11 cellular contexts compared by ENCODE assay signal in the genomic region with DNA sequence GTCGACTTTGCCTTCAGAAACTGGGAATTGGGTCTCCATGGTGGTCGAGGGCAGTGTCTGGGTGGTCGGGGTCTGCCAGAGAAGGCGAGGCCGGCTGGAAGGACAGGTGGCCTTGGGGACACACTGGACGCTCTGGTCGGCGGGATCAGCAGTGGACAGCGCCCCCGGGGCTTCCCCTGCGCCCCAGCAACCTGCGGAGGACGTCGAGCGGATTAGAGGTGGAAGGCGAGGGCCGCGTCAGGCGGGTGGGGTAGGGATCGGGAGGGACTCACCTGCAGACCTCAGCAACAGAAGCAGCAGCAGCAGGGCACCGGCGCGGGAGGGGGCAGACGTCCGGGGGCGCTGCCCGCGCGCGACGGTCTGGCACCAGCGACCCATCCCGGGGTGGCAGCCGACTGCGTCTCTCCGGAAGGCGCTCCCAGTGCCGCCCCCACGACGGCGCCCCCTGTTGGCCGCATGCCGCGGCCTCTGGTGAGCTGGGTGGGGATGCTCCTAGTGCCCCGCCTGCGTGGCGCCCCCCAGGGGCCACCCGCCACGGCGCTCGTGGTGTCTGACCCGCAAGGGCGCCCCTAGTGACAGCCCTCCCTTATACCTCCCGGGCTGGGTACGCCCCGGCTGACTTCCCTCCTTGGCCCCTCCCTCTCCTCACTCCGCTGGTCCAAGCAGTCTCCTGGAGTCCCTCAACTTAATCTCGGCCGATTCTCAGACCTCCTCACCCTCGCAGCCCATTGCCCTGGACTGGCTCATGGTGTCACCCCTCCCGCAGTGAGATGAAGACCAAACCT. TPM values are rescaled to one million over a fixed set of nuclear protein-coding genes. Genes with fewer than 3 reads are reported as not detected.
DNase-seq lines count a peak whose midpoint lies in the region; ATAC-seq, FAIRE-seq and TF ChIP-seq lines count a peak whose summit lies in the region.
"Had no signal": no experiment of that assay in that cellular context is flagged by ENCODE, and none has a peak within 500 bp of the region (broad histone marks: within the 10 kb centered on the region; RNA-seq: fewer than 3 reads in every experiment).

A gene with protein sequence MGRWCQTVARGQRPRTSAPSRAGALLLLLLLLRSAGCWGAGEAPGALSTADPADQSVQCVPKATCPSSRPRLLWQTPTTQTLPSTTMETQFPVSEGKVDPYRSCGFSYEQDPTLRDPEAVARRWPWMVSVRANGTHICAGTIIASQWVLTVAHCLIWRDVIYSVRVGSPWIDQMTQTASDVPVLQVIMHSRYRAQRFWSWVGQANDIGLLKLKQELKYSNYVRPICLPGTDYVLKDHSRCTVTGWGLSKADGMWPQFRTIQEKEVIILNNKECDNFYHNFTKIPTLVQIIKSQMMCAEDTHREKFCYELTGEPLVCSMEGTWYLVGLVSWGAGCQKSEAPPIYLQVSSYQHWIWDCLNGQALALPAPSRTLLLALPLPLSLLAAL (minus strand): TSS at position 423 of the 785 bp plus-strand sequence. CDS start 45 bp downstream, at position 378.

- H2BK12ac ChIP-seq in H1 (ENCODE audit: low read depth, low read length), result 0 out of 2 replicates have a peak within 1 kb of the TSS, but pooled peaks have one; percentile 50

- H2AK5ac ChIP-seq in H1 (ENCODE audit: low read depth, low read length), result no peak within 1 kb of the TSS

- no peak within 1 kb of the TSS for H3K56ac ChIP-seq in H1 (replicated peaks; ENCODE audit: insufficient read length, low read depth, low read length)

- no peak within 1 kb of the TSS for H3K14ac ChIP-seq in H1 (ENCODE audit: insufficient read length)

- H2AFZ ChIP-seq in H1 (ENCODE audit: low read length), result no peak within 1 kb of the TSS

- H3K4me3 ChIP-seq in DOHH2 (ENCODE audit: low read length), result no peak within 1 kb of the TSS
- H3K4me3 ChIP-seq in H1 (ENCODE audit: extremely low read depth in 1 of 4, insufficient read depth in 2 of 4, low read depth in 3 of 4, low read length in 4 of 4), result no peak within 1 kb of the TSS
- no peak within 1 kb of the TSS for H3K4me3 ChIP-seq in spleen
- H3K4me3 ChIP-seq: adrenal gland had no signal

- no peak for TF ChIP-seq POLR2A in H1 (IDR thresholded peaks at IDR 0.05; ENCODE audit: control extremely low read depth in 1 of 2, low read depth in 2 of 2, low read length in 2 of 2)
- no peak for TF ChIP-seq POLR2A in spleen (IDR thresholded peaks at IDR 0.05)

- FAIRE-seq in H1 (lab: Jason Lieb, UNC), result no peak

- H2BK15ac ChIP-seq in H1 (ENCODE audit: low read length), result no peak within 1 kb of the TSS

- H3K18ac ChIP-seq in H1 (ENCODE audit: extremely low read depth, low read length), result no peak within 1 kb of the TSS

- no peaks in the 10 kb centered on the region for H3K79me1 ChIP-seq in H1 (ENCODE audit: low read depth, low read length)

- H3K4ac ChIP-seq in H1 (replicated peaks; ENCODE audit: insufficient read length, low read depth, low read length), result no peak within 1 kb of the TSS

- no peak within 1 kb of the TSS for H4K91ac ChIP-seq in H1 (replicated peaks; ENCODE audit: insufficient read length, low read length)

- H3K4me1 ChIP-seq in DOHH2 (ENCODE audit: control insufficient read depth, low read length), result no peaks in the 10 kb centered on the region
- H3K4me1 ChIP-seq in H1 (replicated peaks in 1 of 4; ENCODE audit: control insufficient read depth in 3 of 4, insufficient read depth in 4 of 4, low read length in 3 of 4), result no peaks in the 10 kb centered on the region; a peak in 1 of 7 replicates
- no peaks in the 10 kb centered on the region for H3K4me1 ChIP-seq in spleen
- H3K4me1 ChIP-seq: adrenal gland had no signal

- CTCF ChIA-PET in H1 (lab: Charles Lee; ENCODE audit: partially characterized antibody), result interaction anchor here (0.7 to 6.4 kb wide), 14 partner anchors 10 to 229 kb away, joined by 3 to 59 read pairs (median 4); no protein-coding TSS in a partner anchor

- H4K8ac ChIP-seq in H1 (ENCODE audit: extremely low read depth, insufficient read depth, low read length), result no peak within 1 kb of the TSS; the same call in 1 of the 2 replicates

- peak in 1 of 2 experiments; percentile 37; a peak in 1 of 3 replicates for TF ChIP-seq EP300 in H1 (IDR thresholded peaks at IDR 0.05; ENCODE audit: borderline replicate concordance in 1 of 2, low read depth in 2 of 2, low read length in 2 of 2)

- 87% methylated on average over 51 of the region's 61 CpGs; no CpG with 5 or more reads in 1 of the 2 experiments for WGBS in H1 (ENCODE audit: extremely low coverage in 1 of 2, insufficient coverage in 1 of 2, insufficient read length in 1 of 2, insufficient replicate concordance in 2 of 2, low coverage in 1 of 2, low lambda C conversion rate in 2 of 2, missing lambda C conversion rate in 1 of 2), 2 experiments
- 51 to 80% (median 55%) methylated on average over 39 to 61 of the region's 61 CpGs for WGBS in spleen, 5 donors

- intact Hi-C loops in spleen (cut with DNase I; ENCODE audit: low total_unique reads), result no loop called here

- TF ChIP-seq RAD21 in H1 (IDR thresholded peaks at IDR 0.05 in 1 of 2, conservative IDR thresholded peaks at IDR 0.05 in 1 of 2; ENCODE audit: low read depth in 2 of 2, low read length in 2 of 2), result peak; percentile 56 to 69; a peak in 3 of 4 replicates

- no peak within 1 kb of the TSS for H2BK20ac ChIP-seq in H1 (ENCODE audit: low read length)

- no peaks in the 10 kb centered on the region for H3F3A ChIP-seq in DOHH2 (ENCODE audit: control insufficient read depth, insufficient read depth)

- H3K9ac ChIP-seq in H1 (replicated peaks in 1 of 4; ENCODE audit: extremely low read depth in 1 of 4, low read depth in 3 of 4, low read length in 3 of 4), result no peak within 1 kb of the TSS

- H3K9me3 ChIP-seq in DOHH2 (ENCODE audit: control insufficient read depth, insufficient read depth, low read length), result no peaks in the 10 kb centered on the region
- no peaks in the 10 kb centered on the region; a peak in 1 of 4 replicates for H3K9me3 ChIP-seq in H1 (ENCODE audit: insufficient read depth in 2 of 2, low read depth in 1 of 2, low read length in 1 of 2)
- H3K9me3 ChIP-seq in spleen, result no peaks in the 10 kb centered on the region
- H3K9me3 ChIP-seq: adrenal gland had no signal

- peak; percentile 54 for DNase-seq in NCI-H69 (lab: John Stamatoyannopoulos, UW)
- peak in 1 of 2 experiments; percentile 96 for DNase-seq in H1 (ENCODE audit: low read depth in 1 of 2, low spot score in 2 of 2)
- DNase-seq in spleen, result peak; percentile 61
- DNase-seq in DMS53 (lab: John Stamatoyannopoulos, UW), result no peak
- no peak for DNase-seq in NCI-H774 (lab: John Stamatoyannopoulos, UW)
- DNase-seq: SHP77 had no signal

- H2BK120ac ChIP-seq in H1 (replicated peaks; ENCODE audit: low read depth, low read length), result no peak within 1 kb of the TSS

- H3K36me3 ChIP-seq in DOHH2 (ENCODE audit: control insufficient read depth, low read length), result no peaks in the 10 kb centered on the region
- no peaks in the 10 kb centered on the region; a peak in 1 of 8 replicates for H3K36me3 ChIP-seq in H1 (ENCODE audit: control insufficient read depth in 2 of 4, insufficient read depth in 4 of 4, low read length in 3 of 4)
- H3K36me3 ChIP-seq in spleen, result no peaks in the 10 kb centered on the region
- H3K36me3 ChIP-seq: adrenal gland had no signal

- H4K20me1 ChIP-seq in DOHH2 (ENCODE audit: control insufficient read depth, insufficient read depth, low read depth, low read length), result no peaks in the 10 kb centered on the region
- H4K20me1 ChIP-seq in H1 (replicated peaks in 1 of 2; ENCODE audit: control insufficient read depth in 1 of 2, insufficient read depth in 2 of 2, low read length in 2 of 2), result no peaks in the 10 kb centered on the region

- no peaks in the 10 kb centered on the region for H3K79me2 ChIP-seq in DOHH2 (ENCODE audit: control insufficient read depth, low read length)
- H3K79me2 ChIP-seq in H1 (ENCODE audit: control insufficient read depth in 1 of 2, insufficient read depth in 2 of 2, low read length in 2 of 2), result no peaks in the 10 kb centered on the region

- no peak within 1 kb of the TSS for H2BK5ac ChIP-seq in H1 (ENCODE audit: low read depth, low read length)

- H3K27me3 ChIP-seq in DOHH2 (ENCODE audit: control insufficient read depth, low read length) (peaks cover 8% of the 10 kb centered on the region; the same call in 1 of the 2 replicates), H1 (replicated peaks in 1 of 4; ENCODE audit: control insufficient read depth in 3 of 4, extremely low read depth in 1 of 4, insufficient read depth in 3 of 4, low read length in 3 of 4) (no peaks in the 10 kb centered on the region; a peak in 2 of 7 replicates), spleen (replicated peaks in 1 of 7) (peaks cover 0 to 22% (median 6%) of the 10 kb centered on the region in 7 donors)

- ATAC-seq in HG03139 (IDR thresholded peaks at IDR 0.05; ENCODE audit: unreplicated experiment) (no peak), GM21390 (IDR thresholded peaks at IDR 0.05; ENCODE audit: unreplicated experiment) (no peak)

- H3K23me2 ChIP-seq in H1 (ENCODE audit: low read depth, low read length), result no peaks in the 10 kb centered on the region

- H3K4me2 ChIP-seq in DOHH2 (ENCODE audit: low read length) (no peak within 1 kb of the TSS), H1 (ENCODE audit: insufficient read depth in 1 of 2, low read depth in 2 of 2, low read length in 2 of 2) (no peak within 1 kb of the TSS)

- H3K27ac ChIP-seq in DOHH2 (ENCODE audit: low read depth, low read length) (no peak within 1 kb of the TSS), H1 (ENCODE audit: low read depth, low read length) (no peak within 1 kb of the TSS), spleen (no peak within 1 kb of the TSS)
- H3K27ac ChIP-seq: adrenal gland, HL-60 had no signal

- H3K23ac ChIP-seq in H1 (ENCODE audit: insufficient read length), result no peak within 1 kb of the TSS

- H3K9me2 ChIP-seq in DOHH2 (replicated peaks; ENCODE audit: control insufficient read depth, low read length), result no peaks in the 10 kb centered on the region

- no peak within 1 kb of the TSS for H4K5ac ChIP-seq in H1 (ENCODE audit: insufficient read length, low read depth, low read length)

- POLR2A ChIA-PET in H1 (lab: Charles Lee; ENCODE audit: partially characterized antibody), result no interaction called here

- TF ChIP-seq CTCF in DOHH2 (IDR thresholded peaks at IDR 0.05; ENCODE audit: low read depth, low read length, poor library complexity, severe bottlenecking) (peak; percentile 65), H1 (IDR thresholded peaks at IDR 0.05; ENCODE audit: control extremely low read depth in 1 of 3, insufficient read depth in 1 of 3, low read depth in 1 of 3, low read length in 3 of 3) (peak in 2 of 3 experiments; percentile 98 to 100; a peak in 3 of 4 replicates), spleen (IDR thresholded peaks at IDR 0.05 in 8 of 11, conservative IDR thresholded peaks at IDR 0.05 in 3 of 11) (peak in 3 of 11 experiments; percentile 10 to 26 (median 14))

RNA-seq across cellular contexts. Expression of the gene that starts here (rescaled TPM):
- total RNA-seq in H1 (2021; fragmentation: NEBNext Ultra II Directional; extraction: Animal tissue kit (Norgen Biotek cat#: 25700)), result 0.47 and 0.73 TPM in 2 replicates
- polyA plus RNA-seq in H1 (2011; rRNA removed) (0.71 and 1.1 TPM in 2 replicates), spleen (not detected)
- polyA plus RNA-seq in H1 (2011; cell fraction: cytosol; rRNA removed), result 1.3 TPM
- polyA plus RNA-seq in H1 (2011; cell fraction: nucleus; rRNA removed), result 6.9 TPM
- polyA plus RNA-seq in H1 (2012, experiment 1 of 2), result 0.40 to 1.3 TPM (median 0.71 TPM) in 4 replicates
- 0.16 TPM for polyA plus RNA-seq in H1 (2012, experiment 2 of 2)
- polyA plus RNA-seq in H1 (2013, experiment 1 of 2), result 0.34 TPM
- 0.37 TPM for polyA plus RNA-seq in H1 (2013, experiment 2 of 2)
- 0.32 TPM in 1 of 2 replicates, not detected in the other for polyA minus RNA-seq in H1 (2011; rRNA and poly(A)+ RNA removed)
- polyA minus RNA-seq in H1 (2011; cell fraction: cytosol; rRNA and poly(A)+ RNA removed), result not detected
- 1.7 TPM for polyA minus RNA-seq in H1 (2011; cell fraction: nucleus; rRNA and poly(A)+ RNA removed)
- under 1 TPM in 2 of 7 donors, not detected in 5; 0.14 to 0.34 TPM for total RNA-seq in spleen

Comparison
In these comparisons a context has a peak if more than half of its experiments do, and no peak if none do; other contexts are left out.
1. Peak in DNase-seq in spleen; RNA of the gene not detected or under 1 TPM.